In genomic region chr3:153160451-153161137, GRCh38 we compare ENCODE assay signal across 8 cellular contexts. TPM values are rescaled to one million over a fixed set of nuclear protein-coding genes. Genes with fewer than 3 reads are reported as not detected.
DNase-seq lines count a peak whose midpoint lies in the region; ATAC-seq and TF ChIP-seq lines count a peak whose summit lies in the region.

No MANE protein-coding gene starts in this region.

- CTCF ChIA-PET in PC-9 (lab: Charles Lee), result interaction anchor here (0.5 to 1.7 kb wide), 4 partner anchors 20 to 129 kb away, joined by 3 to 15 read pairs (median 10); no protein-coding TSS in a partner anchor

- H3K4me1 Mint-ChIP-seq in nephron, result peaks cover 25% of the 10 kb centered on the region
- H3K4me1 Mint-ChIP-seq in stimulated activated naive CD8-positive, alpha-beta T cell treated with anti-CD3 and anti-CD28 coated beads, Interleukin-15, Interleukin-2, amounts not matched to agents 100 ng/mL and 50 ng/mL, for 24 hours (ENCODE audit: low read depth), result peaks cover 32% of the 10 kb centered on the region

- peaks cover 35% of the 10 kb centered on the region for H3K79me2 ChIP-seq in PC-9 (ENCODE audit: low read depth)

- peak overlapping the region; percentile 95 to 99 (median 99) for H3K27ac Mint-ChIP-seq in nephron
- H3K27ac Mint-ChIP-seq in stimulated activated naive CD8-positive, alpha-beta T cell treated with anti-CD3 and anti-CD28 coated beads, Interleukin-15, Interleukin-2, amounts not matched to agents 100 ng/mL and 50 ng/mL, for 24 hours, result peak overlapping the region; percentile 94

- peaks cover 3% of the 10 kb centered on the region for H3K36me3 Mint-ChIP-seq in nephron (ENCODE audit: low read depth)
- H3K36me3 Mint-ChIP-seq in stimulated activated naive CD8-positive, alpha-beta T cell treated with anti-CD3 and anti-CD28 coated beads, Interleukin-15, Interleukin-2, amounts not matched to agents 100 ng/mL and 50 ng/mL, for 24 hours (ENCODE audit: low read depth), result peaks cover 19% of the 10 kb centered on the region

- peak overlapping the region; percentile 78 for H2AFZ ChIP-seq in PC-9

- no peaks in the 10 kb centered on the region for H3K27me3 Mint-ChIP-seq in nephron (ENCODE audit: low read depth)
- H3K27me3 Mint-ChIP-seq in stimulated activated naive CD8-positive, alpha-beta T cell treated with anti-CD3 and anti-CD28 coated beads, Interleukin-15, Interleukin-2, amounts not matched to agents 100 ng/mL and 50 ng/mL, for 24 hours, result no peaks in the 10 kb centered on the region

- no peaks in the 10 kb centered on the region for H3K9me3 ChIP-seq in PC-9 (ENCODE audit: insufficient read depth, low read depth)

- H3K27me3 ChIP-seq in PC-9 (ENCODE audit: insufficient read depth, low read depth), result no peaks in the 10 kb centered on the region

- H3K27ac ChIP-seq in PC-9, result peak overlapping the region; percentile 93

- H3K9me2 ChIP-seq in PC-9 (ENCODE audit: insufficient read depth), result no peaks in the 10 kb centered on the region

- TF ChIP-seq CTCF in PC-9 (conservative IDR thresholded peaks at IDR 0.05) (no peak), nephron (IDR thresholded peaks at IDR 0.05; ENCODE audit: unreplicated experiment in 3 of 3) (no peak)

- intact Hi-C loops in PC-9 (cut with micrococcal nuclease; ENCODE audit: unreplicated experiment), result loop anchor here (1.0 to 10.0 kb wide), 9 partner anchors 61 to 814 kb away; no protein-coding TSS in a partner anchor

- peak; percentile 77 for DNase-seq in Ammon's horn (ENCODE audit: low spot score)
- DNase-seq in PC-9, result peak; percentile 89 to 91
- peak; percentile 38 to 54 for DNase-seq in activated T-helper 1 cell treated with anti-CD3 and anti-CD28 coated beads, Interleukin-2, amount 50 U/mL, for 16 hours (ENCODE audit: low read depth in 1 of 2, low spot score in 1 of 2)
- peak; percentile 92 for DNase-seq in fibroblast of peridontal ligament (ENCODE audit: extremely low read depth)

- peaks cover 12% of the 10 kb centered on the region for H3K36me3 ChIP-seq in PC-9 (ENCODE audit: low read depth)

- H3K4me1 ChIP-seq in PC-9 (replicated peaks; ENCODE audit: insufficient read depth), result peaks cover 36% of the 10 kb centered on the region

- H3K4me2 ChIP-seq in PC-9, result peak overlapping the region; percentile 76

- H3K4me3 ChIP-seq in PC-9, result peak overlapping the region; percentile 97

- POLR2A ChIA-PET in PC-9 (lab: Charles Lee; ENCODE audit: unreplicated experiment), result interaction anchor here (0.6 to 1.9 kb wide), 20 partner anchors 9 to 506 kb away, joined by 3 to 48 read pairs (median 6); no protein-coding TSS in a partner anchor

- ATAC-seq in GM19043 (IDR thresholded peaks at IDR 0.05; ENCODE audit: low read depth, unreplicated experiment) (peak; percentile 21), HG03342 (IDR thresholded peaks at IDR 0.05; ENCODE audit: unreplicated experiment) (peak; percentile 30)

- peaks cover 30% of the 10 kb centered on the region for H3F3A ChIP-seq in PC-9 (ENCODE audit: insufficient read depth, low read depth)

- H3K4me3 Mint-ChIP-seq in nephron, result peak overlapping the region; percentile 90 to 97 (median 94)
- peak overlapping the region; percentile 95 for H3K4me3 Mint-ChIP-seq in stimulated activated naive CD8-positive, alpha-beta T cell treated with anti-CD3 and anti-CD28 coated beads, Interleukin-15, Interleukin-2, amounts not matched to agents 100 ng/mL and 50 ng/mL, for 24 hours

- H3K9me3 Mint-ChIP-seq in nephron, result no peaks in the 10 kb centered on the region
- H3K9me3 Mint-ChIP-seq in stimulated activated naive CD8-positive, alpha-beta T cell treated with anti-CD3 and anti-CD28 coated beads, Interleukin-15, Interleukin-2, amounts not matched to agents 100 ng/mL and 50 ng/mL, for 24 hours, result no peaks in the 10 kb centered on the region

- BruUV-seq in PC-9 (replicated peaks; lab: Mats Ljungman, UMichigan), result TSS peak; percentile 70

- peaks cover 20% of the 10 kb centered on the region for H4K20me1 ChIP-seq in PC-9 (ENCODE audit: insufficient read depth)

RNA-seq across cellular contexts. Expression of gene RAP2B, which starts 1.4 kb away (rescaled TPM):
- total RNA-seq in PC-9 (2021), result 31.1 and 38.2 TPM in 2 replicates

Comparison
In these comparisons a context has a peak if more than half of its experiments do, and no peak if none do; other contexts are left out.
1. Peak in every context shown above with its lines: DNase-seq, ATAC-seq, H3K4me3 ChIP-seq and H3K27ac ChIP-seq.